In the genomic region with DNA sequence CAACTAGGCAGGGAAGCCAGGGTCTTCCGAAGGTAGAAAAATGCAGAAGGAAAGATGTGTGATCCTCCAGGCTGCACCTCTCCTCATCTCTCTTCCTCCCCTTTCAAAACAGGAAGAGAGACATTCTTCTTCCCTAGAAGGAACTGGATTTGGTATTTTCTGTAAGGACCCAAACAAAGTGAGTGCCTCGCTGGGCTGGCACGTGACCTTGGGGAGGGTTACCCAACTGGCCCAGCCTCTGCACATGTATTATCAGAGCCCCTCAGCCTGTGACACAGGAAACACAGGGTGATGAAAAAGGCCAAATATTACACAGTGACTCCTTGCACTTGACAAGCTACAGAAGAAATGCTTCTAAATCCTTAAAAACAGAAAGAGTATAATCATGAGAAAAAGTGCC, we compare ENCODE assay signal across 8 cellular contexts. TPM values are rescaled to one million over a fixed set of nuclear protein-coding genes. Genes with fewer than 3 reads are reported as not detected.
A peak's percentile ranks its signal among the peaks of the same experiment; 100 is the strongest.
DNase-seq lines count a peak whose midpoint lies in the region; ATAC-seq and TF ChIP-seq lines count a peak whose summit lies in the region.
"Had no signal": no experiment of that assay in that cellular context is flagged by ENCODE, and none has a peak within 500 bp of the region (broad histone marks: within the 10 kb centered on the region; RNA-seq: fewer than 3 reads in every experiment).

No MANE protein-coding gene starts in this region.

- no peak for ATAC-seq in activated T-helper 17 cell treated with anti-CD3 and anti-CD28 coated beads, Interleukin-2, amount 50 U/mL, for 72 hours (replicated peaks)
- no peak for ATAC-seq in foreskin keratinocyte

- H4K20me1 ChIP-seq in MM.1S (ENCODE audit: insufficient read depth, low read length), result no peaks in the 10 kb centered on the region

- no peak for DNase-seq in MM.1S
- DNase-seq in neural crest cell (ENCODE audit: low read depth, low spot score), result no peak
- DNase-seq in SHP77 treated with DMSO at 0.1 percent for 48 hours (lab: John Stamatoyannopoulos, UW), result no peak
- DNase-seq in foreskin keratinocyte, result no peak
- DNase-seq in NK-92 (lab: John Stamatoyannopoulos, UW; ENCODE audit: unreplicated experiment), result no peak
- DNase-seq: NCI-H524 had no signal

- H3K9me3 ChIP-seq in ES-I3 (ENCODE audit: control insufficient read depth, insufficient read depth, low read length) (no peaks in the 10 kb centered on the region), MM.1S (replicated peaks; ENCODE audit: insufficient read depth, low read length) (no peaks in the 10 kb centered on the region)

- H3K27ac Mint-ChIP-seq in activated T-helper 17 cell treated with anti-CD3 and anti-CD28 coated beads, Interleukin-2, amount 50 U/mL, for 72 hours, result no peak overlapping the region
- H3K27ac Mint-ChIP-seq in neural crest cell (ENCODE audit: unreplicated experiment), result no peak overlapping the region

- H3K9ac ChIP-seq in ES-I3 (ENCODE audit: low read depth, low read length) (0 out of 2 replicates have a peak overlapping the region, but pooled peaks have one; percentile 80), MM.1S (ENCODE audit: low read length) (no peak overlapping the region)

- no peaks in the 10 kb centered on the region for H3K9me2 ChIP-seq in MM.1S (replicated peaks; ENCODE audit: insufficient read depth, low read length)

- peaks cover 75% of the 10 kb centered on the region for H3K36me3 Mint-ChIP-seq in activated T-helper 17 cell treated with anti-CD3 and anti-CD28 coated beads, Interleukin-2, amount 50 U/mL, for 72 hours (ENCODE audit: low read depth)
- H3K36me3 Mint-ChIP-seq in neural crest cell (ENCODE audit: low read depth), result peaks cover 27% of the 10 kb centered on the region

- H3K4me1 ChIP-seq in ES-I3 (ENCODE audit: insufficient read depth, low read length) (peaks cover 10% of the 10 kb centered on the region), MM.1S (ENCODE audit: low read length) (0 out of 2 replicates have a peak, but pooled peaks cover 3% of the 10 kb centered on the region), foreskin keratinocyte (peaks cover 22% of the 10 kb centered on the region)

- H3K4me3 Mint-ChIP-seq in activated T-helper 17 cell treated with anti-CD3 and anti-CD28 coated beads, Interleukin-2, amount 50 U/mL, for 72 hours, result peak overlapping the region; percentile 94
- H3K4me3 Mint-ChIP-seq in neural crest cell, result peak overlapping the region; percentile 99

- no peaks in the 10 kb centered on the region for H3K27me3 ChIP-seq in MM.1S (replicated peaks; ENCODE audit: insufficient read depth, low read length)
- H3K27me3 ChIP-seq in foreskin keratinocyte, result no peaks in the 10 kb centered on the region

- H3K27ac ChIP-seq in MM.1S (ENCODE audit: low read length), result no peak overlapping the region
- no peak overlapping the region for H3K27ac ChIP-seq in foreskin keratinocyte

- H3K79me2 ChIP-seq in MM.1S (ENCODE audit: low read length), result peaks cover 72% of the 10 kb centered on the region

- H3K4me1 Mint-ChIP-seq in activated T-helper 17 cell treated with anti-CD3 and anti-CD28 coated beads, Interleukin-2, amount 50 U/mL, for 72 hours, result peaks cover 33% of the 10 kb centered on the region
- H3K4me1 Mint-ChIP-seq in neural crest cell, result peaks cover 46% of the 10 kb centered on the region

- no peaks in the 10 kb centered on the region for H3K9me3 Mint-ChIP-seq in activated T-helper 17 cell treated with anti-CD3 and anti-CD28 coated beads, Interleukin-2, amount 50 U/mL, for 72 hours
- no peaks in the 10 kb centered on the region for H3K9me3 Mint-ChIP-seq in neural crest cell

- peaks cover 37% of the 10 kb centered on the region for H3K36me3 ChIP-seq in ES-I3 (ENCODE audit: insufficient read depth, low read length)
- H3K36me3 ChIP-seq in MM.1S (replicated peaks; ENCODE audit: insufficient read depth, low read length), result peaks cover 7% of the 10 kb centered on the region; the same call in 1 of the 2 replicates

- H3K27me3 Mint-ChIP-seq in activated T-helper 17 cell treated with anti-CD3 and anti-CD28 coated beads, Interleukin-2, amount 50 U/mL, for 72 hours, result peaks cover 8% of the 10 kb centered on the region
- H3K27me3 Mint-ChIP-seq in neural crest cell (ENCODE audit: low read depth), result no peaks in the 10 kb centered on the region

- H3K4me2 ChIP-seq in MM.1S (ENCODE audit: low read depth, low read length), result peak overlapping the region; percentile 73

- peak overlapping the region; percentile 88; the same call in 1 of the 2 replicates for H3K4me3 ChIP-seq in MM.1S (ENCODE audit: low read length)

- H2AFZ ChIP-seq in MM.1S (ENCODE audit: low read length), result no peak overlapping the region

- TF ChIP-seq CTCF in MM.1S (IDR thresholded peaks at IDR 0.05; ENCODE audit: low read length) (no peak), neural crest cell (conservative IDR thresholded peaks at IDR 0.05) (no peak), foreskin keratinocyte (conservative IDR thresholded peaks at IDR 0.05) (no peak)

- H3F3A ChIP-seq in MM.1S (ENCODE audit: insufficient read depth, low read length), result 0 out of 2 replicates have a peak, but pooled peaks cover 4% of the 10 kb centered on the region

RNA-seq across cellular contexts. Expression of a gene that starts 2.3 kb away (rescaled TPM):
- total RNA-seq in activated T-helper 17 cell treated with anti-CD3 and anti-CD28 coated beads, Interleukin-2, amount 50 U/mL, for 72 hours, result 100 to 1,000 TPM in 1 of 2 donors, 10 to 100 TPM in 1; 90.4 to 147 TPM
- 62.3 and 63.6 TPM in 2 replicates for total RNA-seq in neural crest cell
- 40.1 and 45.8 TPM in 2 replicates for total RNA-seq in foreskin keratinocyte
- polyA plus RNA-seq in foreskin keratinocyte, result 22.2 and 27.5 TPM in 2 replicates
